ENCODE assay signal across 19 cellular contexts in genomic region chr12:127494961-127495915, GRCh38.
"Had no signal": no experiment of that assay in that cellular context is flagged by ENCODE, and none has a peak within 500 bp of the region (broad histone marks: within the 10 kb centered on the region; RNA-seq: fewer than 3 reads in every experiment).

No MANE protein-coding gene starts in this region.

- H3K27me3 Mint-ChIP-seq: central memory CD8-positive, alpha-beta T cell; natural killer cell treated with Interleukin-12 subunit alpha and Interleukin-12 subunit beta and Interleukin-15 and Interleukin-18, amount 100 ng/mL, for 72 hours; stimulated activated naive CD8-positive, alpha-beta T cell treated with anti-CD3 and anti-CD28 coated beads, Interleukin-15, amount 100 ng/mL, for 72 hours had no signal

- H3K4me1 ChIP-seq: breast epithelium, heart left ventricle, tibial artery had no signal

- H3K9me3 Mint-ChIP-seq: activated T-helper 17 cell treated with anti-CD3 and anti-CD28 coated beads, Interleukin-2, amount 50 U/mL, for 72 hours; central memory CD8-positive, alpha-beta T cell; mesothelial cell of epicardium had no signal

- H3K36me3 Mint-ChIP-seq: activated naive CD4-positive, alpha-beta T cell treated with anti-CD3 and anti-CD28 coated beads, Interleukin-2, amount 50 U/mL, for 72 hours; mesothelial cell of epicardium; natural killer cell treated with Interleukin-12 subunit alpha and Interleukin-12 subunit beta and Interleukin-15 and Interleukin-18, amount 100 ng/mL, for 72 hours; stimulated activated effector memory CD8-positive, alpha-beta T cell treated with anti-CD3 and anti-CD28 coated beads, Interleukin-12 subunit alpha, Interleukin-12 subunit beta, amount 100 ng/mL, for 72 hours had no signal

- DNase-seq: activated T-cell treated with anti-CD3 and anti-CD28 coated beads, Interleukin-2, amount 50 U/mL, for 1 hour; cortex of kidney; heart left ventricle; left ventricle myocardium superior; mammary epithelial cell; small intestine; stimulated activated CD4-positive, alpha-beta T cell treated with anti-CD3 and anti-CD28 coated beads, Interleukin-2, amount 100 ng/mL, for 24 hours; stimulated activated naive CD8-positive, alpha-beta T cell treated with anti-CD3 and anti-CD28 coated beads, Interleukin-15, amount 100 ng/mL, for 72 hours; T-helper 9 cell; tibial artery had no signal

- H3K4me3 Mint-ChIP-seq: activated T-helper 17 cell treated with anti-CD3 and anti-CD28 coated beads, Interleukin-2, amount 50 U/mL, for 72 hours; central memory CD8-positive, alpha-beta T cell; mesothelial cell of epicardium; natural killer cell treated with Interleukin-12 subunit alpha and Interleukin-12 subunit beta and Interleukin-15 and Interleukin-18, amount 100 ng/mL, for 72 hours; stimulated activated effector memory CD8-positive, alpha-beta T cell treated with anti-CD3 and anti-CD28 coated beads, Interleukin-12 subunit alpha, Interleukin-12 subunit beta, amount 100 ng/mL, for 72 hours; stimulated activated naive CD8-positive, alpha-beta T cell treated with anti-CD3 and anti-CD28 coated beads, Interleukin-15, amount 100 ng/mL, for 72 hours; WTC11 had no signal

- H3K27ac ChIP-seq: breast epithelium, heart left ventricle, tibial artery had no signal

- ATAC-seq: activated naive CD4-positive, alpha-beta T cell treated with anti-CD3 and anti-CD28 coated beads, Interleukin-2, amount 50 U/mL, for 72 hours; heart left ventricle; left ventricle myocardium superior; natural killer cell treated with Interleukin-12 subunit alpha and Interleukin-12 subunit beta and Interleukin-15 and Interleukin-18, amount 100 ng/mL, for 72 hours; sciatic nerve; stimulated activated naive CD8-positive, alpha-beta T cell treated with anti-CD3 and anti-CD28 coated beads, Interleukin-15, amount 100 ng/mL, for 72 hours had no signal

- H3K36me3 ChIP-seq: breast epithelium, heart left ventricle, tibial artery had no signal

- H3K27ac Mint-ChIP-seq: activated naive CD4-positive, alpha-beta T cell treated with anti-CD3 and anti-CD28 coated beads, Interleukin-2, amount 50 U/mL, for 72 hours; activated T-helper 17 cell treated with anti-CD3 and anti-CD28 coated beads, Interleukin-2, amount 50 U/mL, for 72 hours; mesothelial cell of epicardium; natural killer cell treated with Interleukin-12 subunit alpha and Interleukin-12 subunit beta and Interleukin-15 and Interleukin-18, amount 100 ng/mL, for 72 hours; stimulated activated effector memory CD8-positive, alpha-beta T cell treated with anti-CD3 and anti-CD28 coated beads, Interleukin-12 subunit alpha, Interleukin-12 subunit beta, amount 100 ng/mL, for 72 hours; stimulated activated naive CD8-positive, alpha-beta T cell treated with anti-CD3 and anti-CD28 coated beads, Interleukin-15, amount 100 ng/mL, for 72 hours; WTC11 had no signal

- H3K27me3 ChIP-seq: breast epithelium, heart left ventricle, tibial artery had no signal

- H3K4me3 ChIP-seq: breast epithelium, heart left ventricle, tibial artery had no signal

- H3K4me1 Mint-ChIP-seq: activated T-helper 17 cell treated with anti-CD3 and anti-CD28 coated beads, Interleukin-2, amount 50 U/mL, for 72 hours; central memory CD8-positive, alpha-beta T cell; mesothelial cell of epicardium; stimulated activated effector memory CD8-positive, alpha-beta T cell treated with anti-CD3 and anti-CD28 coated beads, Interleukin-12 subunit alpha, Interleukin-12 subunit beta, amount 100 ng/mL, for 72 hours; stimulated activated naive CD8-positive, alpha-beta T cell treated with anti-CD3 and anti-CD28 coated beads, Interleukin-15, amount 100 ng/mL, for 72 hours had no signal

- H3K9me3 ChIP-seq: breast epithelium, heart left ventricle, tibial artery had no signal
